ENCODE assay signal across 1 cellular context in the genomic region with DNA sequence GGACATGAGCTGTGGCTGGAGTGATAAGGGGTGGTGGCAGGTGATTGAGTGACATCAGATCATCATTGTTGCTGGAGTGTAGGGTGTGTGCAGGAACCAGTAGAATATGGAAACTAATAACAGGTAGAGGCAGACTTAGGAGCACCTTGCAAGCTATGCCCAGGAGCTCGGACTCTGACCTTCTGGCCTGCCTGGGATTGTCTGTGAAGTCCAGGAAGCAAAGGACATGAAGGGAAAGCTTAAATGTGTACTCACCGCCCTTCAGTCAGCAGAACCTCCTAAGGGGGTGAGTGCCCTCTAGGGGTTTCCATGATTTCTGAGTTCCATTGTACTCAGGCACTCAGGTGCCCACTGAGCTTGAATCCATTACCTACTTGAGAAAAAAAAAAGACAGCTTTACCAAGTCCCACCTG.
TF ChIP-seq lines count a peak whose summit lies in the region.

No MANE protein-coding gene starts in this region.

TF ChIP-seq in H1, 55 proteins besides CTCF, POLR2A, EP300 and RAD21 (continued from another document):
- TF ChIP-seq CTBP2 (IDR thresholded peaks at IDR 0.05; ENCODE audit: borderline replicate concordance, insufficient read depth, insufficient read length, low read length): no peak
- TF ChIP-seq SIN3A (conservative IDR thresholded peaks at IDR 0.05 in 1 of 2, IDR thresholded peaks at IDR 0.05 in 1 of 2; ENCODE audit: low read depth in 1 of 2, low read length in 2 of 2): no peak
- no peak for TF ChIP-seq SP1 (IDR thresholded peaks at IDR 0.05; ENCODE audit: low read depth, low read length)
- no peak for TF ChIP-seq TBP (IDR thresholded peaks at IDR 0.05; ENCODE audit: low read depth, low read length)
- TF ChIP-seq ATF2 (IDR thresholded peaks at IDR 0.05; ENCODE audit: low read length): no peak
